ENCODE assay signal across 22 cellular contexts in the genomic region with DNA sequence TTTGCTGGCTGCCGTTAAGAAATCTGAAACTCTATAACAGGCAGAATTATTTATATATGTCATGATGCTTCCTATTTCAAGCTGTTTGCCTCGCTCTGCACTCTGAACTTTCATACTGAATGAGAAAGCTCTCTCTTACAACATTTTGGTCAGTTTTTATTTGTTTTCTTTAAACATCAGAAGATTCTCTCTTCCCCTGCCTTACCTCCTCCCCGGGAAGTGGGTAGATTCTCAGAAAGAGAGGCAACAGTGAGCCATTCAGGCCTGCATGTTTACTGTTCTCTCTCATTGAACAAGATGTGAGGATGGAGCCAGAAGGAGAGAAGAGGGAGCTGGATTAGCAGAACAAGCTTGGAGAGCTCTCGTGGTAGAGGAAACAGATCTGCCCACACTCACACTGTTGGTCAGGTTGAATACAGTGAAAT.
DNase-seq lines count a peak whose midpoint lies in the region; ATAC-seq lines count a peak whose summit lies in the region.
"Had no signal": no experiment of that assay in that cellular context is flagged by ENCODE, and none has a peak within 500 bp of the region (broad histone marks: within the 10 kb centered on the region; RNA-seq: fewer than 3 reads in every experiment).

No MANE protein-coding gene starts in this region.

- H3K27me3 ChIP-seq in SJSA1 (replicated peaks) = no peaks in the 10 kb centered on the region
- H3K27me3 ChIP-seq: BLaER1 treated with 17β-estradiol and CSF1 and Interleukin-3, amounts not matched to agents 10 nM and 100 nM; spleen; uterus had no signal

- ATAC-seq in GM18867 (IDR thresholded peaks at IDR 0.05; ENCODE audit: unreplicated experiment) = no peak
- ATAC-seq: naive thymus-derived CD4-positive, alpha-beta T cell; stimulated activated effector memory CD8-positive, alpha-beta T cell treated with anti-CD3 and anti-CD28 coated beads, Interleukin-12 subunit alpha, Interleukin-12 subunit beta, amount 100 ng/mL, for 72 hours had no signal

- H3K4me1 ChIP-seq in SJSA1 (replicated peaks) = peaks cover 18% of the 10 kb centered on the region
- H3K4me1 ChIP-seq: BLaER1 treated with 17β-estradiol and CSF1 and Interleukin-3, amounts not matched to agents 10 nM and 100 nM; left ventricle myocardium inferior; spleen; uterus had no signal

- no peaks in the 10 kb centered on the region; the same call in 1 of the 2 replicates for H3K9me3 ChIP-seq in SJSA1 (replicated peaks)
- H3K9me3 ChIP-seq: uterus had no signal

- no peak overlapping the region for H3K4me3 ChIP-seq in SJSA1
- H3K4me3 ChIP-seq: BLaER1 treated with 17β-estradiol and CSF1 and Interleukin-3, amounts not matched to agents 10 nM and 100 nM; left ventricle myocardium inferior; spleen; uterus had no signal

- H3K36me3 ChIP-seq in SJSA1 = peaks cover 6% of the 10 kb centered on the region
- H3K36me3 ChIP-seq: BLaER1 treated with 17β-estradiol and CSF1 and Interleukin-3, amounts not matched to agents 10 nM and 100 nM; left ventricle myocardium inferior; spleen; uterus had no signal

- peak overlapping the region; percentile 24 for H3K27ac ChIP-seq in SJSA1
- H3K27ac ChIP-seq: BLaER1 treated with 17β-estradiol and CSF1 and Interleukin-3, amounts not matched to agents 10 nM and 100 nM; left ventricle myocardium inferior; spleen; uterus had no signal

- DNase-seq in NCI-H510A treated with DMSO at 0.1 percent for 48 hours (lab: John Stamatoyannopoulos, UW) = peak; percentile 19
- DNase-seq in NCI-H510A (lab: John Stamatoyannopoulos, UW) = no peak
- DNase-seq in SJSA1 (ENCODE audit: low read depth in 1 of 2, low spot score in 2 of 2) = peak in 1 of 2 experiments; percentile 30
- peak; percentile 43 for DNase-seq in fibroblast of peridontal ligament (ENCODE audit: extremely low read depth)
- peak; percentile 70 for DNase-seq in smooth muscle cell of the brain vasculature (ENCODE audit: low read depth, low spot score)
- no peak for DNase-seq in amniotic stem cell (lab: John Stamatoyannopoulos, UW)
- no peak for DNase-seq in SIG-M5 treated with dmso at 0.1 percent for 504 hours (lab: John Stamatoyannopoulos, UW; ENCODE audit: unreplicated experiment)
- DNase-seq: ACHN; DND-41; hippocampal formation; immature natural killer cell; left ventricle myocardium inferior; naive thymus-derived CD4-positive, alpha-beta T cell; NCI-H1436 treated with DMSO at 0.1 percent for 48 hours; NCI-H748 treated with DMSO at 0.1 percent for 48 hours; nucleus accumbens; spleen; stimulated activated CD4-positive, alpha-beta T cell treated with anti-CD3 and anti-CD28 coated beads, Interleukin-2, amount 100 ng/mL, for 48 hours; uterus had no signal

Comparison
In these comparisons a context has a peak if more than half of its experiments do, and no peak if none do; other contexts are left out.
1. DNase-seq: peak in NCI-H510A treated with DMSO at 0.1 percent for 48 hours (single experiment), fibroblast of peridontal ligament (single experiment) and smooth muscle cell of the brain vasculature (single experiment); none in NCI-H510A (single experiment), amniotic stem cell (single experiment) and SIG-M5 treated with dmso at 0.1 percent for 504 hours (single experiment).